1 cellular context compared by ENCODE assay signal in genomic region chr2:96325038-96325883, GRCh38.
TF ChIP-seq lines count a peak whose summit lies in the region.

A gene with protein sequence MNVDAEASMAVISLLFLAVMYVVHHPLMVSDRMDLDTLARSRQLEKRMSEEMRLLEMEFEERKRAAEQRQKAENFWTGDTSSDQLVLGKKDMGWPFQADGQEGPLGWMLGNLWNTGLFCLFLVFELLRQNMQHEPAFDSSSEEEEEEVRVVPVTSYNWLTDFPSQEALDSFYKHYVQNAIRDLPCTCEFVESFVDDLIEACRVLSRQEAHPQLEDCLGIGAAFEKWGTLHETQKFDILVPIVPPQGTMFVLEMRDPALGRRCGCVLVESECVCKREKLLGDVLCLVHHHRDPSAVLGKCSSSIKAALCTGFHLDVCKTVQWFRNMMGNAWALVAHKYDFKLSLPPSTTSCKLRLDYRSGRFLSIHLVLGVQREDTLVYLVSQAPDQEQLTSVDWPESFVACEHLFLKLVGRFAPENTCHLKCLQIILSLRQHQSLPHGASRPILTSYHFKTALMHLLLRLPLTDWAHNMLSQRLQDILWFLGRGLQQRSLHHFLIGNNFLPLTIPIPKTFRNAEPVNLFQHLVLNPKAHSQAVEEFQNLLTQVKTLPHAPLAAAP (plus strand): TSS chr2:96325317. CDS start chr2:96325840, 523 bp downstream.

TF ChIP-seq in GM12878, 131 proteins besides CTCF, POLR2A, EP300 and RAD21 (continued from another document and continues in another):
- TF ChIP-seq, protein P1, sequence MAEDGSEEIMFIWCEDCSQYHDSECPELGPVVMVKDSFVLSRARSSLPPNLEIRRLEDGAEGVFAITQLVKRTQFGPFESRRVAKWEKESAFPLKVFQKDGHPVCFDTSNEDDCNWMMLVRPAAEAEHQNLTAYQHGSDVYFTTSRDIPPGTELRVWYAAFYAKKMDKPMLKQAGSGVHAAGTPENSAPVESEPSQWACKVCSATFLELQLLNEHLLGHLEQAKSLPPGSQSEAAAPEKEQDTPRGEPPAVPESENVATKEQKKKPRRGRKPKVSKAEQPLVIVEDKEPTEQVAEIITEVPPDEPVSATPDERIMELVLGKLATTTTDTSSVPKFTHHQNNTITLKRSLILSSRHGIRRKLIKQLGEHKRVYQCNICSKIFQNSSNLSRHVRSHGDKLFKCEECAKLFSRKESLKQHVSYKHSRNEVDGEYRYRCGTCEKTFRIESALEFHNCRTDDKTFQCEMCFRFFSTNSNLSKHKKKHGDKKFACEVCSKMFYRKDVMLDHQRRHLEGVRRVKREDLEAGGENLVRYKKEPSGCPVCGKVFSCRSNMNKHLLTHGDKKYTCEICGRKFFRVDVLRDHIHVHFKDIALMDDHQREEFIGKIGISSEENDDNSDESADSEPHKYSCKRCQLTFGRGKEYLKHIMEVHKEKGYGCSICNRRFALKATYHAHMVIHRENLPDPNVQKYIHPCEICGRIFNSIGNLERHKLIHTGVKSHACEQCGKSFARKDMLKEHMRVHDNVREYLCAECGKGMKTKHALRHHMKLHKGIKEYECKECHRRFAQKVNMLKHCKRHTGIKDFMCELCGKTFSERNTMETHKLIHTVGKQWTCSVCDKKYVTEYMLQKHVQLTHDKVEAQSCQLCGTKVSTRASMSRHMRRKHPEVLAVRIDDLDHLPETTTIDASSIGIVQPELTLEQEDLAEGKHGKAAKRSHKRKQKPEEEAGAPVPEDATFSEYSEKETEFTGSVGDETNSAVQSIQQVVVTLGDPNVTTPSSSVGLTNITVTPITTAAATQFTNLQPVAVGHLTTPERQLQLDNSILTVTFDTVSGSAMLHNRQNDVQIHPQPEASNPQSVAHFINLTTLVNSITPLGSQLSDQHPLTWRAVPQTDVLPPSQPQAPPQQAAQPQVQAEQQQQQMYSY (CRISPR knock-in tag; IDR thresholded peaks at IDR 0.05): no peak
- no peak for TF ChIP-seq ZNF384 (IDR thresholded peaks at IDR 0.05; ENCODE audit: borderline replicate concordance, low read depth, low read length)
- TF ChIP-seq, protein P2, sequence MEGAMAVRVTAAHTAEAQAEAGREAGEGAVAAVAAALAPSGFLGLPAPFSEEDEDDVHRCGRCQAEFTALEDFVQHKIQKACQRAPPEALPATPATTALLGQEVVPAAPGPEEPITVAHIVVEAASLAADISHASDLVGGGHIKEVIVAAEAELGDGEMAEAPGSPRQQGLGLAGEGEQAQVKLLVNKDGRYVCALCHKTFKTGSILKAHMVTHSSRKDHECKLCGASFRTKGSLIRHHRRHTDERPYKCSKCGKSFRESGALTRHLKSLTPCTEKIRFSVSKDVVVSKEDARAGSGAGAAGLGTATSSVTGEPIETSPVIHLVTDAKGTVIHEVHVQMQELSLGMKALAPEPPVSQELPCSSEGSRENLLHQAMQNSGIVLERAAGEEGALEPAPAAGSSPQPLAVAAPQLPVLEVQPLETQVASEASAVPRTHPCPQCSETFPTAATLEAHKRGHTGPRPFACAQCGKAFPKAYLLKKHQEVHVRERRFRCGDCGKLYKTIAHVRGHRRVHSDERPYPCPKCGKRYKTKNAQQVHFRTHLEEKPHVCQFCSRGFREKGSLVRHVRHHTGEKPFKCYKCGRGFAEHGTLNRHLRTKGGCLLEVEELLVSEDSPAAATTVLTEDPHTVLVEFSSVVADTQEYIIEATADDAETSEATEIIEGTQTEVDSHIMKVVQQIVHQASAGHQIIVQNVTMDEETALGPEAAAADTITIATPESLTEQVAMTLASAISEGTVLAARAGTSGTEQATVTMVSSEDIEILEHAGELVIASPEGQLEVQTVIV (IDR thresholded peaks at IDR 0.05; ENCODE audit: borderline replicate concordance, partially characterized antibody): no peak
- no peak for TF ChIP-seq KAT2A (conservative IDR thresholded peaks at IDR 0.05; ENCODE audit: control insufficient read depth, low read depth, low read length)
- TF ChIP-seq MEF2B (IDR thresholded peaks at IDR 0.05; ENCODE audit: partially characterized antibody, poor library complexity, severe bottlenecking): no peak
- no peak for TF ChIP-seq MYB (IDR thresholded peaks at IDR 0.05; ENCODE audit: borderline replicate concordance, low read depth, low read length)
- TF ChIP-seq HDGF (IDR thresholded peaks at IDR 0.05): peak; percentile 44; the same call in 1 of the 2 replicates
- TF ChIP-seq BHLHE40 (IDR thresholded peaks at IDR 0.05; ENCODE audit: borderline replicate concordance in 1 of 2, low read depth in 2 of 2, low read length in 1 of 2): peak in 1 of 2 experiments; percentile 33; a peak in 1 of 4 replicates
- no peak for TF ChIP-seq NR2C2 (IDR thresholded peaks at IDR 0.05; ENCODE audit: borderline replicate concordance, control insufficient read depth, insufficient read length, low read depth)
- TF ChIP-seq, protein P3, sequence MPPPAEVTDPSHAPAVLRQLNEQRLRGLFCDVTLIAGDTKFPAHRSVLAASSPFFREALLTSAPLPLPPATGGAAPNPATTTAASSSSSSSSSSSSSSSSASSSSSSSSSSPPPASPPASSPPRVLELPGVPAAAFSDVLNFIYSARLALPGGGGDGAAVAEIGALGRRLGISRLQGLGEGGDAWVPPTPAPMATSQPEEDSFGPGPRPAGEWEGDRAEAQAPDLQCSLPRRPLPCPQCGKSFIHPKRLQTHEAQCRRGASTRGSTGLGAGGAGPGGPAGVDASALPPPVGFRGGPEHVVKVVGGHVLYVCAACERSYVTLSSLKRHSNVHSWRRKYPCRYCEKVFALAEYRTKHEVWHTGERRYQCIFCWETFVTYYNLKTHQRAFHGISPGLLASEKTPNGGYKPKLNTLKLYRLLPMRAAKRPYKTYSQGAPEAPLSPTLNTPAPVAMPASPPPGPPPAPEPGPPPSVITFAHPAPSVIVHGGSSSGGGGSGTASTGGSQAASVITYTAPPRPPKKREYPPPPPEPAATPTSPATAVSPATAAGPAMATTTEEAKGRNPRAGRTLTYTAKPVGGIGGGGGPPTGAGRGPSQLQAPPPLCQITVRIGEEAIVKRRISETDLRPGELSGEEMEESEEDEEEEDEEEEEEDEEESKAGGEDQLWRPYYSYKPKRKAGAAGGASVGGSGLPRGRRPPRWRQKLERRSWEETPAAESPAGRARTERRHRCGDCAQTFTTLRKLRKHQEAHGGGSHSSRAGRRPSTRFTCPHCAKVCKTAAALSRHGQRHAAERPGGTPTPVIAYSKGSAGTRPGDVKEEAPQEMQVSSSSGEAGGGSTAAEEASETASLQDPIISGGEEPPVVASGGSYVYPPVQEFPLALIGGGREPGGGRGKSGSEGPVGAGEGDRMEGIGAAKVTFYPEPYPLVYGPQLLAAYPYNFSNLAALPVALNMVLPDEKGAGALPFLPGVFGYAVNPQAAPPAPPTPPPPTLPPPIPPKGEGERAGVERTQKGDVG (CRISPR knock-in tag; IDR thresholded peaks at IDR 0.05): no peak
- no peak for TF ChIP-seq ZBED1 (IDR thresholded peaks at IDR 0.05; ENCODE audit: borderline replicate concordance)
- no peak for TF ChIP-seq TARDBP (IDR thresholded peaks at IDR 0.05; ENCODE audit: borderline replicate concordance)
- no peak for TF ChIP-seq IKZF2 (IDR thresholded peaks at IDR 0.05)
- TF ChIP-seq, protein P4, sequence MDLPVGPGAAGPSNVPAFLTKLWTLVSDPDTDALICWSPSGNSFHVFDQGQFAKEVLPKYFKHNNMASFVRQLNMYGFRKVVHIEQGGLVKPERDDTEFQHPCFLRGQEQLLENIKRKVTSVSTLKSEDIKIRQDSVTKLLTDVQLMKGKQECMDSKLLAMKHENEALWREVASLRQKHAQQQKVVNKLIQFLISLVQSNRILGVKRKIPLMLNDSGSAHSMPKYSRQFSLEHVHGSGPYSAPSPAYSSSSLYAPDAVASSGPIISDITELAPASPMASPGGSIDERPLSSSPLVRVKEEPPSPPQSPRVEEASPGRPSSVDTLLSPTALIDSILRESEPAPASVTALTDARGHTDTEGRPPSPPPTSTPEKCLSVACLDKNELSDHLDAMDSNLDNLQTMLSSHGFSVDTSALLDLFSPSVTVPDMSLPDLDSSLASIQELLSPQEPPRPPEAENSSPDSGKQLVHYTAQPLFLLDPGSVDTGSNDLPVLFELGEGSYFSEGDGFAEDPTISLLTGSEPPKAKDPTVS (IDR thresholded peaks at IDR 0.05; ENCODE audit: low read depth, low read length): no peak
- no peak for TF ChIP-seq SMAD5 (IDR thresholded peaks at IDR 0.05; ENCODE audit: low read depth)
- TF ChIP-seq, protein P5, sequence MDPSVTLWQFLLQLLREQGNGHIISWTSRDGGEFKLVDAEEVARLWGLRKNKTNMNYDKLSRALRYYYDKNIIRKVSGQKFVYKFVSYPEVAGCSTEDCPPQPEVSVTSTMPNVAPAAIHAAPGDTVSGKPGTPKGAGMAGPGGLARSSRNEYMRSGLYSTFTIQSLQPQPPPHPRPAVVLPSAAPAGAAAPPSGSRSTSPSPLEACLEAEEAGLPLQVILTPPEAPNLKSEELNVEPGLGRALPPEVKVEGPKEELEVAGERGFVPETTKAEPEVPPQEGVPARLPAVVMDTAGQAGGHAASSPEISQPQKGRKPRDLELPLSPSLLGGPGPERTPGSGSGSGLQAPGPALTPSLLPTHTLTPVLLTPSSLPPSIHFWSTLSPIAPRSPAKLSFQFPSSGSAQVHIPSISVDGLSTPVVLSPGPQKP (IDR thresholded peaks at IDR 0.05; ENCODE audit: low read depth, low read length): no peak
- no peak for TF ChIP-seq NR2F1 (conservative IDR thresholded peaks at IDR 0.05)
- TF ChIP-seq, protein P6, sequence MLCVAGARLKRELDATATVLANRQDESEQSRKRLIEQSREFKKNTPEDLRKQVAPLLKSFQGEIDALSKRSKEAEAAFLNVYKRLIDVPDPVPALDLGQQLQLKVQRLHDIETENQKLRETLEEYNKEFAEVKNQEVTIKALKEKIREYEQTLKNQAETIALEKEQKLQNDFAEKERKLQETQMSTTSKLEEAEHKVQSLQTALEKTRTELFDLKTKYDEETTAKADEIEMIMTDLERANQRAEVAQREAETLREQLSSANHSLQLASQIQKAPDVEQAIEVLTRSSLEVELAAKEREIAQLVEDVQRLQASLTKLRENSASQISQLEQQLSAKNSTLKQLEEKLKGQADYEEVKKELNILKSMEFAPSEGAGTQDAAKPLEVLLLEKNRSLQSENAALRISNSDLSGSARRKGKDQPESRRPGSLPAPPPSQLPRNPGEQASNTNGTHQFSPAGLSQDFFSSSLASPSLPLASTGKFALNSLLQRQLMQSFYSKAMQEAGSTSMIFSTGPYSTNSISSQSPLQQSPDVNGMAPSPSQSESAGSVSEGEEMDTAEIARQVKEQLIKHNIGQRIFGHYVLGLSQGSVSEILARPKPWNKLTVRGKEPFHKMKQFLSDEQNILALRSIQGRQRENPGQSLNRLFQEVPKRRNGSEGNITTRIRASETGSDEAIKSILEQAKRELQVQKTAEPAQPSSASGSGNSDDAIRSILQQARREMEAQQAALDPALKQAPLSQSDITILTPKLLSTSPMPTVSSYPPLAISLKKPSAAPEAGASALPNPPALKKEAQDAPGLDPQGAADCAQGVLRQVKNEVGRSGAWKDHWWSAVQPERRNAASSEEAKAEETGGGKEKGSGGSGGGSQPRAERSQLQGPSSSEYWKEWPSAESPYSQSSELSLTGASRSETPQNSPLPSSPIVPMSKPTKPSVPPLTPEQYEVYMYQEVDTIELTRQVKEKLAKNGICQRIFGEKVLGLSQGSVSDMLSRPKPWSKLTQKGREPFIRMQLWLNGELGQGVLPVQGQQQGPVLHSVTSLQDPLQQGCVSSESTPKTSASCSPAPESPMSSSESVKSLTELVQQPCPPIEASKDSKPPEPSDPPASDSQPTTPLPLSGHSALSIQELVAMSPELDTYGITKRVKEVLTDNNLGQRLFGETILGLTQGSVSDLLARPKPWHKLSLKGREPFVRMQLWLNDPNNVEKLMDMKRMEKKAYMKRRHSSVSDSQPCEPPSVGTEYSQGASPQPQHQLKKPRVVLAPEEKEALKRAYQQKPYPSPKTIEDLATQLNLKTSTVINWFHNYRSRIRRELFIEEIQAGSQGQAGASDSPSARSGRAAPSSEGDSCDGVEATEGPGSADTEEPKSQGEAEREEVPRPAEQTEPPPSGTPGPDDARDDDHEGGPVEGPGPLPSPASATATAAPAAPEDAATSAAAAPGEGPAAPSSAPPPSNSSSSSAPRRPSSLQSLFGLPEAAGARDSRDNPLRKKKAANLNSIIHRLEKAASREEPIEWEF (IDR thresholded peaks at IDR 0.05; ENCODE audit: insufficient replicate concordance, low read depth, low read length): no peak
- no peak for TF ChIP-seq USF1 (IDR thresholded peaks at IDR 0.05; ENCODE audit: borderline replicate concordance, extremely low read length, insufficient read depth, low read depth, low read length)
- TF ChIP-seq GABPA (IDR thresholded peaks at IDR 0.05; ENCODE audit: low read depth): no peak
- TF ChIP-seq BACH1 (IDR thresholded peaks at IDR 0.05; ENCODE audit: borderline replicate concordance): no peak
- TF ChIP-seq SREBF2 (IDR thresholded peaks at IDR 0.05; ENCODE audit: low read length): no peak
- TF ChIP-seq, protein P7, sequence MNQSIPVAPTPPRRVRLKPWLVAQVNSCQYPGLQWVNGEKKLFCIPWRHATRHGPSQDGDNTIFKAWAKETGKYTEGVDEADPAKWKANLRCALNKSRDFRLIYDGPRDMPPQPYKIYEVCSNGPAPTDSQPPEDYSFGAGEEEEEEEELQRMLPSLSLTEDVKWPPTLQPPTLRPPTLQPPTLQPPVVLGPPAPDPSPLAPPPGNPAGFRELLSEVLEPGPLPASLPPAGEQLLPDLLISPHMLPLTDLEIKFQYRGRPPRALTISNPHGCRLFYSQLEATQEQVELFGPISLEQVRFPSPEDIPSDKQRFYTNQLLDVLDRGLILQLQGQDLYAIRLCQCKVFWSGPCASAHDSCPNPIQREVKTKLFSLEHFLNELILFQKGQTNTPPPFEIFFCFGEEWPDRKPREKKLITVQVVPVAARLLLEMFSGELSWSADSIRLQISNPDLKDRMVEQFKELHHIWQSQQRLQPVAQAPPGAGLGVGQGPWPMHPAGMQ (IDR thresholded peaks at IDR 0.05; ENCODE audit: borderline replicate concordance): no peak
- 0 out of 2 replicates have a peak, but pooled peaks have one; percentile 18 for TF ChIP-seq YY1 (IDR thresholded peaks at IDR 0.05; ENCODE audit: low read depth, low read length)
- TF ChIP-seq JUND (IDR thresholded peaks at IDR 0.05; ENCODE audit: low read depth, low read length): no peak
- TF ChIP-seq IRF4 (IDR thresholded peaks at IDR 0.05; ENCODE audit: low read depth, low read length): no peak
- TF ChIP-seq BCL3 (IDR thresholded peaks at IDR 0.05; ENCODE audit: borderline replicate concordance, insufficient read depth, low read depth, low read length, poor library complexity, severe bottlenecking): no peak
- TF ChIP-seq PAX8 (IDR thresholded peaks at IDR 0.05): no peak
- no peak for TF ChIP-seq STAT3 (IDR thresholded peaks at IDR 0.05; ENCODE audit: low read depth, low read length)
- TF ChIP-seq RCOR1 (conservative IDR thresholded peaks at IDR 0.05; ENCODE audit: low read depth, low read length): 0 out of 2 replicates have a peak, but pooled peaks have one; percentile 7
- no peak for TF ChIP-seq CHD1 (IDR thresholded peaks at IDR 0.05; ENCODE audit: low read depth, low read length)
- no peak for TF ChIP-seq HCFC1 (IDR thresholded peaks at IDR 0.05; ENCODE audit: low read length)
- TF ChIP-seq BRCA1 (IDR thresholded peaks at IDR 0.05; ENCODE audit: low read depth, low read length): no peak
